In the genomic region with DNA sequence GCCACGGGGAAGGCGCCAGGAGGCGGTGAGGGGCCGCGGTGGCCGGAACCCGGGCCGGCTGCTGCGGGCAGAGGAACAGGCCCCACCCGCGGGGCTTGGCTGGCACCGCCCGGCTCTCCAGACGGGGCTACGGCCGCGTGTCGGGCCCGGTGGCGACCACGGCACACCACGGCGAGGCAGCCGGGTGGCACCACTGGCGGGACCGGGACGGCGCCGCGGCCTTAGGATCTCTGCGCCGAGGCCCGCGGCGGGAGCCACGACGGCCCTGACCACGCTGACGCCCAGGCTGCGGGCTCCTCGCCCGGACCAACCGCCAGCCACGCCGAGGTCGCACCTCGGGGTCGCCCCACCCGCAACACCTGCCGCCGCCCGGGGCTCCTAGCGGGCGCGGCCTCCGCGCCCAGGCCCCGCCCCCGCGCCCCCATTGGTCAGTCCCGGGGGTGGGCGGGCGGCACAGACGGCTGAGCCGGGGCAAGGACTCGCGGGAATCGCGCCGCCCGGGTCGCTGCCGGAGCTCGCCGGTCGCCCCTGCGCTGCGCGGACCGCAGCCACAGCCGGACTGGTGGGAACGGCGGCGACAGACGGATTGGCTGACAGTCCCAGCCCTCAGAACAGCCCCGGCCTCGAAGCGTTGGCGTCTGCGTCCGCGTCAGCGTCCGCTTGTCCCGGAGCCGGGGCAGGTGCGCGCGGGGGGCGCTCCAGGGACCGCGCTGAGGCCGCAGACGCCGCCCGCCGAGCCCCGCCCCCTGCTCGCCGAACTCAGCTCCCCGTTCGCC, we compare ENCODE assay signal across 1 cellular context.
TF ChIP-seq lines count a peak whose summit lies in the region.

A gene with protein sequence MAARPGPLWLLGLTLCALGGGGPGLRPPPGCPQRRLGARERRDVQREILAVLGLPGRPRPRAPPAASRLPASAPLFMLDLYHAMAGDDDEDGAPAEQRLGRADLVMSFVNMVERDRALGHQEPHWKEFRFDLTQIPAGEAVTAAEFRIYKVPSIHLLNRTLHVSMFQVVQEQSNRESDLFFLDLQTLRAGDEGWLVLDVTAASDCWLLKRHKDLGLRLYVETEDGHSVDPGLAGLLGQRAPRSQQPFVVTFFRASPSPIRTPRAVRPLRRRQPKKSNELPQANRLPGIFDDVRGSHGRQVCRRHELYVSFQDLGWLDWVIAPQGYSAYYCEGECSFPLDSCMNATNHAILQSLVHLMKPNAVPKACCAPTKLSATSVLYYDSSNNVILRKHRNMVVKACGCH (plus strand): TSS at position 491 of the 776 bp plus-strand sequence. CDS start 356 bp downstream, outside the sequence.

TF ChIP-seq in H1, 55 proteins besides CTCF, POLR2A, EP300 and RAD21:
- TF ChIP-seq KDM4A (IDR thresholded peaks at IDR 0.05; ENCODE audit: low read depth, low read length, severe bottlenecking): peak; percentile 99
- TF ChIP-seq SRF (IDR thresholded peaks at IDR 0.05; ENCODE audit: low read depth, low read length): no peak
- peak; percentile 37; the same call in 1 of the 2 replicates for TF ChIP-seq CREB1 (IDR thresholded peaks at IDR 0.05)
- TF ChIP-seq, protein P1, sequence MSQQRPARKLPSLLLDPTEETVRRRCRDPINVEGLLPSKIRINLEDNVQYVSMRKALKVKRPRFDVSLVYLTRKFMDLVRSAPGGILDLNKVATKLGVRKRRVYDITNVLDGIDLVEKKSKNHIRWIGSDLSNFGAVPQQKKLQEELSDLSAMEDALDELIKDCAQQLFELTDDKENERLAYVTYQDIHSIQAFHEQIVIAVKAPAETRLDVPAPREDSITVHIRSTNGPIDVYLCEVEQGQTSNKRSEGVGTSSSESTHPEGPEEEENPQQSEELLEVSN (IDR thresholded peaks at IDR 0.05): peak; percentile 49
- TF ChIP-seq ASH2L (IDR thresholded peaks at IDR 0.05; ENCODE audit: low read length): peak; percentile 21
- TF ChIP-seq, protein P2, sequence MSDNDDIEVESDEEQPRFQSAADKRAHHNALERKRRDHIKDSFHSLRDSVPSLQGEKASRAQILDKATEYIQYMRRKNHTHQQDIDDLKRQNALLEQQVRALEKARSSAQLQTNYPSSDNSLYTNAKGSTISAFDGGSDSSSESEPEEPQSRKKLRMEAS (IDR thresholded peaks at IDR 0.05): peak; percentile 19
- no peak for TF ChIP-seq JUND (IDR thresholded peaks at IDR 0.05; ENCODE audit: low read length)
- TF ChIP-seq CBX5 (IDR thresholded peaks at IDR 0.05; ENCODE audit: low read depth, low read length): no peak
- 0 out of 2 replicates have a peak, but pooled peaks have one; percentile 2 for TF ChIP-seq SUZ12 (IDR thresholded peaks at IDR 0.05; ENCODE audit: low read length)
- peak; percentile 38 for TF ChIP-seq EZH2 (IDR thresholded peaks at IDR 0.05; ENCODE audit: low read depth, low read length, severe bottlenecking)
